ENCODE assay signal across 19 cellular contexts in genomic region chr10:11548065-11548762, GRCh38.
DNase-seq lines count a peak whose midpoint lies in the region; ATAC-seq, FAIRE-seq and TF ChIP-seq lines count a peak whose summit lies in the region.
"Had no signal": no experiment of that assay in that cellular context is flagged by ENCODE, and none has a peak within 500 bp of the region (broad histone marks: within the 10 kb centered on the region; RNA-seq: fewer than 3 reads in every experiment).

No MANE protein-coding gene starts in this region.

- no peak for ATAC-seq in stimulated activated memory B cell treated with anti-CD40 and anti-IgM and Interleukin-4, amounts not matched to agents 10 μg/mL and 1 μg/mL and 100 μg/mL, for 72 hours

- no peak overlapping the region for H3K4me3 Mint-ChIP-seq in stimulated activated memory B cell treated with anti-CD40 and anti-IgM and Interleukin-4, amounts not matched to agents 10 μg/mL and 1 μg/mL and 100 μg/mL, for 72 hours
- H3K4me3 Mint-ChIP-seq: CD8-positive, alpha-beta memory T cell had no signal

- no peaks in the 10 kb centered on the region for H3K9me3 ChIP-seq in OCI-LY3 (ENCODE audit: insufficient read depth, low read length)
- H3K9me3 ChIP-seq: MG63 had no signal

- peak overlapping the region; percentile 51; the same call in 1 of the 2 replicates for H3K4me3 ChIP-seq in OCI-LY3 (ENCODE audit: low read length)
- H3K4me3 ChIP-seq: BLaER1, MG63 had no signal

- H3K27me3 Mint-ChIP-seq in stimulated activated memory B cell treated with anti-CD40 and anti-IgM and Interleukin-4, amounts not matched to agents 10 μg/mL and 1 μg/mL and 100 μg/mL, for 72 hours = no peaks in the 10 kb centered on the region
- H3K27me3 Mint-ChIP-seq: CD8-positive, alpha-beta memory T cell had no signal

- peak overlapping the region; percentile 78 for H3K27ac Mint-ChIP-seq in stimulated activated memory B cell treated with anti-CD40 and anti-IgM and Interleukin-4, amounts not matched to agents 10 μg/mL and 1 μg/mL and 100 μg/mL, for 72 hours

- no peak overlapping the region for H2AFZ ChIP-seq in OCI-LY3 (ENCODE audit: low read depth, low read length)

- peak; percentile 3 for DNase-seq in NCI-H2171 treated with DMSO at 0.1 percent for 48 hours (lab: John Stamatoyannopoulos, UW)
- DNase-seq in NCI-H2171 (lab: John Stamatoyannopoulos, UW) = no peak
- no peak for DNase-seq in LoVo (ENCODE audit: low spot score)
- no peak for DNase-seq in UCSD-AML1 (lab: John Stamatoyannopoulos, UW; ENCODE audit: unreplicated experiment)
- no peak for DNase-seq in NCI-H1436 treated with DMSO at 0.1 percent for 48 hours (lab: John Stamatoyannopoulos, UW)
- DNase-seq: CD8-positive, alpha-beta memory T cell; DMS79; GOT3; MG63; NCI-H1092 treated with DMSO at 0.1 percent for 48 hours; NCI-H187; NCI-H446 treated with DMSO at 0.1 percent for 48 hours had no signal

- no peaks in the 10 kb centered on the region for H3K36me3 Mint-ChIP-seq in stimulated activated memory B cell treated with anti-CD40 and anti-IgM and Interleukin-4, amounts not matched to agents 10 μg/mL and 1 μg/mL and 100 μg/mL, for 72 hours
- H3K36me3 Mint-ChIP-seq: CD8-positive, alpha-beta memory T cell had no signal

- H3K9ac ChIP-seq in OCI-LY3 (ENCODE audit: low read length) = no peak overlapping the region
- H3K9ac ChIP-seq: BLaER1, KMS-11 had no signal

- peak overlapping the region; percentile 68 for H3K4me2 ChIP-seq in OCI-LY3 (ENCODE audit: low read length)
- H3K4me2 ChIP-seq: KMS-11 had no signal

- H3K27ac ChIP-seq in OCI-LY3 (ENCODE audit: low read length) = no peak overlapping the region
- H3K27ac ChIP-seq: 22Rv1, BLaER1, KMS-11 had no signal

- peaks cover 68% of the 10 kb centered on the region for H3K4me1 Mint-ChIP-seq in stimulated activated memory B cell treated with anti-CD40 and anti-IgM and Interleukin-4, amounts not matched to agents 10 μg/mL and 1 μg/mL and 100 μg/mL, for 72 hours

- peaks cover 16% of the 10 kb centered on the region; the same call in 1 of the 2 replicates for H3K79me2 ChIP-seq in OCI-LY3 (ENCODE audit: low read length)

- no peaks in the 10 kb centered on the region for H4K20me1 ChIP-seq in OCI-LY3 (ENCODE audit: insufficient read depth, low read length)

- FAIRE-seq in islet of Langerhans (lab: Jason Lieb, UNC) = peak; percentile 21
- FAIRE-seq: D721Med had no signal

- TF ChIP-seq CTCF in OCI-LY3 (IDR thresholded peaks at IDR 0.05; ENCODE audit: low read depth, low read length) = no peak

- H3K9me3 Mint-ChIP-seq in stimulated activated memory B cell treated with anti-CD40 and anti-IgM and Interleukin-4, amounts not matched to agents 10 μg/mL and 1 μg/mL and 100 μg/mL, for 72 hours = no peaks in the 10 kb centered on the region
- H3K9me3 Mint-ChIP-seq: CD8-positive, alpha-beta memory T cell had no signal

- no peaks in the 10 kb centered on the region for H3K27me3 ChIP-seq in OCI-LY3 (ENCODE audit: low read depth, low read length)
- H3K27me3 ChIP-seq: BLaER1, MG63 had no signal

- peaks cover 49% of the 10 kb centered on the region for H3K4me1 ChIP-seq in OCI-LY3 (ENCODE audit: low read length)

- H3K36me3 ChIP-seq in OCI-LY3 (replicated peaks; ENCODE audit: low read depth, low read length) = no peaks in the 10 kb centered on the region
- H3K36me3 ChIP-seq: BLaER1, MG63 had no signal
